Comparison of ENCODE assay signal across 8 cellular contexts in genomic region chr18:45837283-45838070, GRCh38. TPM values are rescaled to one million over a fixed set of nuclear protein-coding genes. Genes with fewer than 3 reads are reported as not detected.
DNase-seq lines count a peak whose midpoint lies in the region; ATAC-seq and TF ChIP-seq lines count a peak whose summit lies in the region.

No MANE protein-coding gene starts in this region.

- CTCF ChIA-PET in OCI-LY7 (lab: Charles Lee; ENCODE audit: unreplicated experiment): no interaction called here

- H3K36me3 ChIP-seq in cardiac muscle cell (no peaks in the 10 kb centered on the region), gastrocnemius medialis (no peaks in the 10 kb centered on the region), OCI-LY7 (ENCODE audit: insufficient read depth, low read length) (no peaks in the 10 kb centered on the region)

- H3K4me2 ChIP-seq in OCI-LY7 (ENCODE audit: low read length): no peak overlapping the region

- H3K4me1 Mint-ChIP-seq in activated T-helper 1 cell treated with anti-CD3 and anti-CD28 coated beads, Interleukin-12 subunit alpha, Interleukin-12 subunit beta, Interleukin-2, Interleukin-4 antibody, amounts not matched to agents 30 ng/mL and 10 ng/mL and 1 ng/mL, durations not matched to agents 14 hours and 24 hours and 36 hours (ENCODE audit: low read depth): no peaks in the 10 kb centered on the region

- H3K36me3 Mint-ChIP-seq in activated T-helper 1 cell treated with anti-CD3 and anti-CD28 coated beads, Interleukin-12 subunit alpha, Interleukin-12 subunit beta, Interleukin-2, Interleukin-4 antibody, amounts not matched to agents 30 ng/mL and 10 ng/mL and 1 ng/mL, durations not matched to agents 14 hours and 24 hours and 36 hours (ENCODE audit: low read depth): no peaks in the 10 kb centered on the region

- no peaks in the 10 kb centered on the region for H3K79me2 ChIP-seq in OCI-LY7 (ENCODE audit: insufficient read depth, low read depth, low read length)

- no peaks in the 10 kb centered on the region for H3K9me3 ChIP-seq in cardiac muscle cell (ENCODE audit: low read depth)
- H3K9me3 ChIP-seq in gastrocnemius medialis: no peaks in the 10 kb centered on the region
- H3K9me3 ChIP-seq in OCI-LY7 (ENCODE audit: low read length): no peaks in the 10 kb centered on the region

- in situ Hi-C loops in gastrocnemius medialis (cut with MboI; ENCODE audit: low sequenced_read_pairs in 4 of 4): loop anchor here in 1 of 4 donors (10.0 kb wide), 1 partner anchor 63 kb away; no protein-coding TSS in a partner anchor

- H3K27ac ChIP-seq in HL-60 (replicated peaks) (no peak overlapping the region), cardiac muscle cell (no peak overlapping the region), gastrocnemius medialis (no peak overlapping the region), OCI-LY7 (ENCODE audit: low read depth, low read length, poor library complexity, severe bottlenecking) (no peak overlapping the region)

- no peak overlapping the region for H3K4me3 Mint-ChIP-seq in activated T-helper 1 cell treated with anti-CD3 and anti-CD28 coated beads, Interleukin-12 subunit alpha, Interleukin-12 subunit beta, Interleukin-2, Interleukin-4 antibody, amounts not matched to agents 30 ng/mL and 10 ng/mL and 1 ng/mL, durations not matched to agents 14 hours and 24 hours and 36 hours

- TF ChIP-seq CTCF in HL-60 (IDR thresholded peaks at IDR 0.05; ENCODE audit: insufficient read depth, low read length) (no peak), cardiac muscle cell (IDR thresholded peaks at IDR 0.05; ENCODE audit: low read depth, low read length) (peak; percentile 36), gastrocnemius medialis (IDR thresholded peaks at IDR 0.05 in 4 of 5, conservative IDR thresholded peaks at IDR 0.05 in 1 of 5) (no peak), lower leg skin (IDR thresholded peaks at IDR 0.05) (no peak), OCI-LY7 (conservative IDR thresholded peaks at IDR 0.05; ENCODE audit: low read length) (no peak)

- no peak for ATAC-seq in gastrocnemius medialis

- no peak for TF ChIP-seq POLR2A in gastrocnemius medialis (IDR thresholded peaks at IDR 0.05)
- no peak for TF ChIP-seq POLR2A in lower leg skin (IDR thresholded peaks at IDR 0.05)

- no TSS peak for BruUV-seq in OCI-LY7 (replicated peaks; lab: Mats Ljungman, UMichigan)

- DNase-seq in DMS153 (lab: John Stamatoyannopoulos, UW) (peak; percentile 71), HL-60 (ENCODE audit: low read depth in 1 of 2, low spot score in 1 of 2) (peak; percentile 68 to 79), cardiac muscle cell (ENCODE audit: low read depth in 1 of 2, low spot score in 1 of 2) (peak; percentile 64 to 76), gastrocnemius medialis (no peak), SHP77 treated with DMSO at 0.1 percent for 48 hours (lab: John Stamatoyannopoulos, UW) (no peak), lower leg skin (ENCODE audit: low spot score in 2 of 2) (no peak), OCI-LY7 (ENCODE audit: low spot score) (no peak)
- DNase-seq in activated T-helper 1 cell treated with anti-CD3 and anti-CD28 coated beads, Interleukin-12 subunit alpha, Interleukin-12 subunit beta, Interleukin-2, Interleukin-4 antibody, amounts not matched to agents 30 ng/mL and 10 ng/mL and 1 ng/mL, durations not matched to agents 14 hours and 24 hours and 36 hours (ENCODE audit: low spot score): peak; percentile 22

- H3K4me1 ChIP-seq in cardiac muscle cell (ENCODE audit: low read depth) (peaks cover 24% of the 10 kb centered on the region), gastrocnemius medialis (peaks cover 4 to 7% of the 10 kb centered on the region in 2 donors), OCI-LY7 (ENCODE audit: insufficient read depth, low read length, poor library complexity, severe bottlenecking) (no peaks in the 10 kb centered on the region)

- H4K20me1 ChIP-seq in OCI-LY7 (ENCODE audit: insufficient read depth, low read length): no peaks in the 10 kb centered on the region

- no peak overlapping the region for H2AFZ ChIP-seq in OCI-LY7 (ENCODE audit: low read length)

- POLR2A ChIA-PET in OCI-LY7 (lab: Charles Lee): no interaction called here

- no peak overlapping the region for H3K27ac Mint-ChIP-seq in activated T-helper 1 cell treated with anti-CD3 and anti-CD28 coated beads, Interleukin-12 subunit alpha, Interleukin-12 subunit beta, Interleukin-2, Interleukin-4 antibody, amounts not matched to agents 30 ng/mL and 10 ng/mL and 1 ng/mL, durations not matched to agents 14 hours and 24 hours and 36 hours

- H3K27me3 Mint-ChIP-seq in activated T-helper 1 cell treated with anti-CD3 and anti-CD28 coated beads, Interleukin-12 subunit alpha, Interleukin-12 subunit beta, Interleukin-2, Interleukin-4 antibody, amounts not matched to agents 30 ng/mL and 10 ng/mL and 1 ng/mL, durations not matched to agents 14 hours and 24 hours and 36 hours (ENCODE audit: insufficient read depth): peaks cover 50% of the 10 kb centered on the region

- H3K4me3 ChIP-seq in HL-60 (replicated peaks; ENCODE audit: insufficient read depth, low read length) (0 out of 2 replicates have a peak overlapping the region, but pooled peaks have one; percentile 0), cardiac muscle cell (peak overlapping the region; percentile 7), gastrocnemius medialis (peak overlapping the region; percentile 33 to 56 (median 40)), lower leg skin (ENCODE audit: low read depth, poor library complexity, severe bottlenecking) (no peak overlapping the region), OCI-LY7 (ENCODE audit: low read depth, low read length, poor library complexity, severe bottlenecking) (no peak overlapping the region)

- no peaks in the 10 kb centered on the region for H3K27me3 ChIP-seq in HL-60 (ENCODE audit: insufficient read depth, poor library complexity, severe bottlenecking)
- peaks cover 11% of the 10 kb centered on the region for H3K27me3 ChIP-seq in cardiac muscle cell
- peaks cover 39 to 42% (median 40%) of the 10 kb centered on the region in 3 donors for H3K27me3 ChIP-seq in gastrocnemius medialis

- intact Hi-C loops in activated T-helper 1 cell treated with anti-CD3 and anti-CD28 coated beads, Interleukin-12 subunit alpha, Interleukin-12 subunit beta, Interleukin-2, Interleukin-4 antibody, amounts not matched to agents 30 ng/mL and 10 ng/mL and 1 ng/mL, durations not matched to agents 14 hours and 24 hours and 36 hours (cut with micrococcal nuclease): loop anchor here (2.0 to 5.0 kb wide), 2 partner anchors 40 to 149 kb away; no protein-coding TSS in a partner anchor
- intact Hi-C loops in gastrocnemius medialis (cut with DNase I; ENCODE audit: low total_unique reads): no loop called here
- intact Hi-C loops in lower leg skin (cut with DNase I; ENCODE audit: low total_unique reads): loop anchor here (5.0 to 10.0 kb wide), 2 partner anchors 163 to 390 kb away; no protein-coding TSS in a partner anchor
- intact Hi-C loops in OCI-LY7 (cut with micrococcal nuclease; ENCODE audit: unreplicated experiment): no loop called here

- 13 to 27% methylated on average over 11 to 32 of the region's 84 CpGs for WGBS in lower leg skin, 2 donors

- H3K9me3 Mint-ChIP-seq in activated T-helper 1 cell treated with anti-CD3 and anti-CD28 coated beads, Interleukin-12 subunit alpha, Interleukin-12 subunit beta, Interleukin-2, Interleukin-4 antibody, amounts not matched to agents 30 ng/mL and 10 ng/mL and 1 ng/mL, durations not matched to agents 14 hours and 24 hours and 36 hours: no peaks in the 10 kb centered on the region

- H3K9me2 ChIP-seq in OCI-LY7 (ENCODE audit: insufficient read depth, low read length): no peaks in the 10 kb centered on the region

RNA-seq across cellular contexts. Expression of gene SIGLEC15, which starts 12.0 kb away (rescaled TPM):
- total RNA-seq in activated T-helper 1 cell treated with anti-CD3 and anti-CD28 coated beads, Interleukin-12 subunit alpha, Interleukin-12 subunit beta, Interleukin-2, Interleukin-4 antibody, amounts not matched to agents 30 ng/mL and 10 ng/mL and 1 ng/mL, durations not matched to agents 14 hours and 24 hours and 36 hours: not detected in 2 replicates
- 4.2 TPM in 1 of 2 replicates, not detected in the other for total RNA-seq in cardiac muscle cell
- 0.62 TPM in 1 of 2 replicates, not detected in the other for polyA plus RNA-seq in cardiac muscle cell
- total RNA-seq in gastrocnemius medialis: not detected
- 1 to 10 TPM in 1 of 4 donors, under 1 TPM in 2, not detected in 1; 0.27 to 1.9 (median 0.38) TPM for total RNA-seq in lower leg skin
- total RNA-seq in OCI-LY7 (2014; rRNA removed; shearing (Covaris generic)): not detected in 2 replicates
- total RNA-seq in OCI-LY7 (2022): not detected in 2 replicates

Comparison
In these comparisons a context has a peak if more than half of its experiments do, and no peak if none do; other contexts are left out.
1. DNase-seq: peak in DMS153 (single experiment), HL-60 (2 of 2), activated T-helper 1 cell treated with anti-CD3 and anti-CD28 coated beads, Interleukin-12 subunit alpha, Interleukin-12 subunit beta, Interleukin-2, Interleukin-4 antibody, amounts not matched to agents 30 ng/mL and 10 ng/mL and 1 ng/mL, durations not matched to agents 14 hours and 24 hours and 36 hours (single experiment) and cardiac muscle cell (2 of 2); none in gastrocnemius medialis (0 of 2), SHP77 treated with DMSO at 0.1 percent for 48 hours (single experiment), lower leg skin (0 of 2) and OCI-LY7 (single experiment).
2. H3K4me3 ChIP-seq: peak in HL-60 (single experiment), cardiac muscle cell (single experiment) and gastrocnemius medialis (4 of 4); none in lower leg skin (single experiment) and OCI-LY7 (single experiment).
3. intact Hi-C loops: an anchor here in activated T-helper 1 cell treated with anti-CD3 and anti-CD28 coated beads, Interleukin-12 subunit alpha, Interleukin-12 subunit beta, Interleukin-2, Interleukin-4 antibody, amounts not matched to agents 30 ng/mL and 10 ng/mL and 1 ng/mL, durations not matched to agents 14 hours and 24 hours and 36 hours (2.0 to 5.0 kb wide) and lower leg skin (5.0 to 10.0 kb wide); none called in gastrocnemius medialis and OCI-LY7.